ENCODE assay signal across 1 cellular context in genomic region chr9:98182069-98182820, GRCh38.
A peak's percentile ranks its signal among the peaks of the same experiment; 100 is the strongest.
TF ChIP-seq lines count a peak whose summit lies in the region.

No MANE protein-coding gene starts in this region.

TF ChIP-seq in K562, 482 proteins besides CTCF, POLR2A, EP300 and RAD21 (continued from another document and continues in another):
- TF ChIP-seq MYC (IDR thresholded peaks at IDR 0.05; ENCODE audit: low read depth, low read length) (peak; percentile 73; the same call in 1 of the 2 replicates), MYC (CRISPR knock-in tag; IDR thresholded peaks at IDR 0.05; ENCODE audit: borderline replicate concordance, low read depth) (no peak), HNRNPLL (IDR thresholded peaks at IDR 0.05; ENCODE audit: low read depth, low read length, poor library complexity, severe bottlenecking) (no peak), ZZZ3 (IDR thresholded peaks at IDR 0.05) (no peak), NCOA1 (IDR thresholded peaks at IDR 0.05; ENCODE audit: low read depth) (peak; percentile 71; the same call in 1 of the 2 replicates), CREBBP (IDR thresholded peaks at IDR 0.05; ENCODE audit: low read depth, low read length) (no peak), E2F8 (IDR thresholded peaks at IDR 0.05; ENCODE audit: low read depth, partially characterized antibody) (no peak), TAF7 (tag; IDR thresholded peaks at IDR 0.05) (no peak), KDM1A (IDR thresholded peaks at IDR 0.05) (peak; percentile 74 to 95), FOXJ2 (tag; IDR thresholded peaks at IDR 0.05) (no peak), SNRNP70 (optimal IDR thresholded peaks at IDR 0.05; ENCODE audit: low read depth, low read length) (no peak), ZNF174 (CRISPR knock-in tag; IDR thresholded peaks at IDR 0.05) (no peak), NRF1 (conservative IDR thresholded peaks at IDR 0.05 in 1 of 2, IDR thresholded peaks at IDR 0.05 in 1 of 2) (peak in 1 of 2 experiments; percentile 24; a peak in 1 of 4 replicates), NR4A1 (CRISPR knock-in tag; IDR thresholded peaks at IDR 0.05) (peak; percentile 41; the same call in 1 of the 2 replicates), NR4A1 (tag; IDR thresholded peaks at IDR 0.05) (no peak), JUN (IDR thresholded peaks at IDR 0.05; ENCODE audit: borderline replicate concordance, low read depth, low read length) (peak; percentile 36; the same call in 1 of the 2 replicates), JUN (CRISPR knock-in tag; IDR thresholded peaks at IDR 0.05; ENCODE audit: borderline replicate concordance) (no peak), ZBTB17 (CRISPR knock-in tag; IDR thresholded peaks at IDR 0.05) (no peak), NR0B1 (IDR thresholded peaks at IDR 0.05; ENCODE audit: partially characterized antibody) (no peak), ZFP36 (IDR thresholded peaks at IDR 0.05; ENCODE audit: low read depth, low read length, partially characterized antibody) (peak; percentile 90), GTF2B (IDR thresholded peaks at IDR 0.05; ENCODE audit: extremely low read depth, insufficient read length) (no peak), CREB1 (IDR thresholded peaks at IDR 0.05) (peak; percentile 65; the same call in 1 of the 2 replicates), CREB1 (CRISPR knock-in tag; IDR thresholded peaks at IDR 0.05) (no peak; the same call in 1 of the 2 replicates), NELFE (IDR thresholded peaks at IDR 0.05; ENCODE audit: insufficient read depth, insufficient read length) (no peak), ZNF696 (CRISPR knock-in tag; conservative IDR thresholded peaks at IDR 0.05) (no peak), VEZF1 (CRISPR knock-in tag; IDR thresholded peaks at IDR 0.05) (peak; percentile 64), MCM7 (IDR thresholded peaks at IDR 0.05) (no peak), MTA1 (IDR thresholded peaks at IDR 0.05; ENCODE audit: borderline replicate concordance) (no peak; the same call in 1 of the 2 replicates), DLX4 (CRISPR knock-in tag; IDR thresholded peaks at IDR 0.05) (no peak), EHMT2 (IDR thresholded peaks at IDR 0.05) (no peak), ZNF444 (CRISPR knock-in tag; IDR thresholded peaks at IDR 0.05) (no peak), ATF3 (IDR thresholded peaks at IDR 0.05) (peak; percentile 16; the same call in 1 of the 2 replicates), ATF3 (CRISPR knock-in tag; conservative IDR thresholded peaks at IDR 0.05) (no peak), SMARCC2 (IDR thresholded peaks at IDR 0.05; ENCODE audit: low read depth) (peak; percentile 70; the same call in 1 of the 2 replicates), TBP (optimal IDR thresholded peaks at IDR 0.05; ENCODE audit: low read depth, low read length) (no peak), PRPF4 (IDR thresholded peaks at IDR 0.05; ENCODE audit: insufficient read depth, low read depth, low read length, poor library complexity, severe bottlenecking) (no peak), PHF8 (IDR thresholded peaks at IDR 0.05; ENCODE audit: borderline replicate concordance, low read length) (no peak), ZNF23 (CRISPR knock-in tag; IDR thresholded peaks at IDR 0.05) (no peak), ERF (CRISPR knock-in tag; IDR thresholded peaks at IDR 0.05) (no peak), ZNF318 (IDR thresholded peaks at IDR 0.05; ENCODE audit: borderline replicate concordance in 1 of 2, low read depth in 1 of 2) (no peak), FOXO4 (CRISPR knock-in tag; IDR thresholded peaks at IDR 0.05) (no peak), GATA2 (CRISPR knock-in tag; IDR thresholded peaks at IDR 0.05) (peak; percentile 60), ETS2 (tag; IDR thresholded peaks at IDR 0.05; ENCODE audit: borderline replicate concordance, poor library complexity, severe bottlenecking) (no peak), ARHGAP35 (IDR thresholded peaks at IDR 0.05; ENCODE audit: partially characterized antibody) (no peak), MYBL2 (IDR thresholded peaks at IDR 0.05; ENCODE audit: low read depth) (no peak), MYBL2 (CRISPR knock-in tag; IDR thresholded peaks at IDR 0.05; ENCODE audit: borderline replicate concordance) (no peak), CCNT2 (IDR thresholded peaks at IDR 0.05; ENCODE audit: borderline replicate concordance, extremely low read depth, insufficient read length, low read depth, low read length) (peak; percentile 85), NCOA2 (IDR thresholded peaks at IDR 0.05; ENCODE audit: partially characterized antibody in 2 of 2) (peak; percentile 6 to 19), ZSCAN32 (CRISPR knock-in tag; IDR thresholded peaks at IDR 0.05) (no peak), NR2C1 (IDR thresholded peaks at IDR 0.05) (no peak; the same call in 1 of the 2 replicates), NR2C1 (tag; IDR thresholded peaks at IDR 0.05) (peak; percentile 46; the same call in 1 of the 2 replicates), CBFA2T2 (conservative IDR thresholded peaks at IDR 0.05) (peak; percentile 94)
